In the genomic region with DNA sequence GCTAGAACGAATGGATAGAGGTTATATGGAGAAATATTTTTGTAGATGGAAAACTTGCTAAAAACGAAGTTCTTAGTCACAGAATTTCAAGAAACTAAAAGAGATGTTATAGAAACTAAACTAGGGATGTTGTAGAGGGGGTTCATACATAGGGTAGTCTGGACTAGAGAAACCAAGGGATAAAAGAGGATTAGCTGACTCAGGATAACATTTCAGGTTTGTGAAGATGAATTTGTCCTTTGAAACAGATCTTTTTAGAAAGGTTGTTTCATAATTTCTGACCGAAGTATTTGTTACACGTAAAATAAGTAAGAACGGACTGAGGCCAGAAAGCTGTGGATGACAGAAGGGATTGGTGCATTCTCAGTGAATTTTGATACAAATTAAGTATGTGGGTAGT, we compare ENCODE assay signal across 18 cellular contexts. TPM values are rescaled to one million over a fixed set of nuclear protein-coding genes. Genes with fewer than 3 reads are reported as not detected.
DNase-seq lines count a peak whose midpoint lies in the region; ATAC-seq and TF ChIP-seq lines count a peak whose summit lies in the region.
"Had no signal": no experiment of that assay in that cellular context is flagged by ENCODE, and none has a peak within 500 bp of the region (broad histone marks: within the 10 kb centered on the region; RNA-seq: fewer than 3 reads in every experiment).

No MANE protein-coding gene starts in this region.

- ATAC-seq in CD4-positive, CD25-positive, alpha-beta regulatory T cell (ENCODE audit: low read depth in 2 of 2) = no peak
- no peak for ATAC-seq in DND-41 (ENCODE audit: insufficient read depth, low read depth)
- no peak for ATAC-seq in activated naive CD8-positive, alpha-beta T cell treated with anti-CD3 and anti-CD28 coated beads, Interleukin-2, amount 50 U/mL, for 24 hours

- peaks cover 76% of the 10 kb centered on the region for H3K4me1 ChIP-seq in CD4-positive, CD25-positive, alpha-beta regulatory T cell (ENCODE audit: control insufficient read depth, insufficient read depth, low read length, poor library complexity, severe bottlenecking)
- peaks cover 56% of the 10 kb centered on the region for H3K4me1 ChIP-seq in DND-41 (ENCODE audit: insufficient read depth, low read length)
- peaks cover 9 to 27% of the 10 kb centered on the region in 2 donors for H3K4me1 ChIP-seq in uterus

- H3K36me3 Mint-ChIP-seq in CD4-positive, CD25-positive, alpha-beta regulatory T cell = peaks cover 22% of the 10 kb centered on the region
- peaks cover 49% of the 10 kb centered on the region for H3K36me3 Mint-ChIP-seq in activated naive CD8-positive, alpha-beta T cell treated with anti-CD3 and anti-CD28 coated beads, Interleukin-2, amount 50 U/mL, for 24 hours (ENCODE audit: low read depth)
- H3K36me3 Mint-ChIP-seq in mesothelial cell of epicardium = peaks cover 19% of the 10 kb centered on the region

- H3K27ac Mint-ChIP-seq in CD4-positive, CD25-positive, alpha-beta regulatory T cell = peak overlapping the region in 1 of 3 donors; percentile 62
- H3K27ac Mint-ChIP-seq in activated naive CD8-positive, alpha-beta T cell treated with anti-CD3 and anti-CD28 coated beads, Interleukin-2, amount 50 U/mL, for 24 hours = peak overlapping the region; percentile 41
- peak overlapping the region; percentile 78 for H3K27ac Mint-ChIP-seq in mesothelial cell of epicardium

- H3K79me2 ChIP-seq in DND-41 (ENCODE audit: insufficient read depth, low read length) = peaks cover 100% of the 10 kb centered on the region

- H3K4me2 ChIP-seq in DND-41 (ENCODE audit: insufficient read depth, low read length) = peak overlapping the region; percentile 39

- peaks cover 99% of the 10 kb centered on the region for H4K20me1 ChIP-seq in DND-41 (ENCODE audit: insufficient read depth, low read length)

- H3K4me3 ChIP-seq in CD4-positive, CD25-positive, alpha-beta regulatory T cell (ENCODE audit: low read depth, low read length) = peak overlapping the region; percentile 47
- no peak overlapping the region for H3K4me3 ChIP-seq in DND-41 (ENCODE audit: low read depth in 1 of 2, low read length in 2 of 2)
- H3K4me3 ChIP-seq in uterus = no peak overlapping the region
- H3K4me3 ChIP-seq: skin epidermis, vagina had no signal

- H3K36me3 ChIP-seq in CD4-positive, CD25-positive, alpha-beta regulatory T cell (ENCODE audit: control insufficient read depth, insufficient read depth, low read length) = peaks cover 31% of the 10 kb centered on the region
- H3K36me3 ChIP-seq in DND-41 (ENCODE audit: insufficient read depth, low read length) (peaks cover 92% of the 10 kb centered on the region), uterus (no peaks in the 10 kb centered on the region)
- H3K36me3 ChIP-seq: vagina had no signal

- H3K9me3 ChIP-seq in CD4-positive, CD25-positive, alpha-beta regulatory T cell (ENCODE audit: control insufficient read depth in 2 of 2, low read length in 2 of 2) = no peaks in the 10 kb centered on the region
- H3K9me3 ChIP-seq in DND-41 (ENCODE audit: insufficient read depth, low read length, severe bottlenecking) (no peaks in the 10 kb centered on the region), uterus (no peaks in the 10 kb centered on the region)
- H3K9me3 ChIP-seq: vagina had no signal

- H3K27me3 ChIP-seq in CD4-positive, CD25-positive, alpha-beta regulatory T cell (ENCODE audit: control insufficient read depth, insufficient read depth, low read length) = no peaks in the 10 kb centered on the region
- no peaks in the 10 kb centered on the region for H3K27me3 ChIP-seq in DND-41 (ENCODE audit: insufficient read depth, low read length, poor library complexity)
- no peaks in the 10 kb centered on the region for H3K27me3 ChIP-seq in uterus
- H3K27me3 ChIP-seq: vagina had no signal

- no peak overlapping the region for H2AFZ ChIP-seq in DND-41 (ENCODE audit: low read depth, low read length)

- H3K4me1 Mint-ChIP-seq in CD4-positive, CD25-positive, alpha-beta regulatory T cell = peaks cover 31 to 70% (median 44%) of the 10 kb centered on the region in 4 donors
- H3K4me1 Mint-ChIP-seq in activated naive CD8-positive, alpha-beta T cell treated with anti-CD3 and anti-CD28 coated beads, Interleukin-2, amount 50 U/mL, for 24 hours = peaks cover 61% of the 10 kb centered on the region
- H3K4me1 Mint-ChIP-seq in mesothelial cell of epicardium = peaks cover 44% of the 10 kb centered on the region

- TF ChIP-seq CTCF in DND-41 (IDR thresholded peaks at IDR 0.05; ENCODE audit: borderline replicate concordance, extremely low read depth, low read length, poor library complexity, severe bottlenecking) (no peak), mesothelial cell of epicardium (IDR thresholded peaks at IDR 0.05; ENCODE audit: unreplicated experiment) (no peak), uterus (IDR thresholded peaks at IDR 0.05) (no peak)

- intact Hi-C loops in uterus (cut with DNase I; ENCODE audit: low total_unique reads) = no loop called here

- H3K9me3 Mint-ChIP-seq in CD4-positive, CD25-positive, alpha-beta regulatory T cell = peaks cover 0 to 2% (median 0%) of the 10 kb centered on the region in 7 donors
- H3K9me3 Mint-ChIP-seq in activated naive CD8-positive, alpha-beta T cell treated with anti-CD3 and anti-CD28 coated beads, Interleukin-2, amount 50 U/mL, for 24 hours = no peaks in the 10 kb centered on the region
- no peaks in the 10 kb centered on the region for H3K9me3 Mint-ChIP-seq in mesothelial cell of epicardium

- H3K27ac ChIP-seq in CD4-positive, CD25-positive, alpha-beta regulatory T cell (ENCODE audit: insufficient read depth, low read length, poor library complexity, severe bottlenecking) = no peak overlapping the region
- H3K27ac ChIP-seq in DND-41 (ENCODE audit: low read length) (no peak overlapping the region), uterus (no peak overlapping the region)
- H3K27ac ChIP-seq: vagina, VCaP had no signal

- H3K4me3 Mint-ChIP-seq in CD4-positive, CD25-positive, alpha-beta regulatory T cell = peak overlapping the region in 3 of 4 donors; percentile 62 to 71 (median 71)
- H3K4me3 Mint-ChIP-seq in activated naive CD8-positive, alpha-beta T cell treated with anti-CD3 and anti-CD28 coated beads, Interleukin-2, amount 50 U/mL, for 24 hours = peak overlapping the region; percentile 6
- peak overlapping the region; percentile 30 for H3K4me3 Mint-ChIP-seq in mesothelial cell of epicardium

- no peak for DNase-seq in CD4-positive, CD25-positive, alpha-beta regulatory T cell
- DNase-seq in DND-41 (no peak), mesothelial cell of epicardium (ENCODE audit: low spot score in 2 of 2, unreplicated experiment in 2 of 2) (no peak), uterus (no peak), DMS153 treated with DMSO at 0.1 percent for 48 hours (lab: John Stamatoyannopoulos, UW; ENCODE audit: unreplicated experiment) (no peak), SKM-1 treated with dmso at 0.1 percent for 144 hours (lab: John Stamatoyannopoulos, UW; ENCODE audit: unreplicated experiment) (no peak)
- DNase-seq in activated naive CD8-positive, alpha-beta T cell treated with anti-CD3 and anti-CD28 coated beads, Interleukin-2, amount 50 U/mL, for 24 hours = no peak
- DNase-seq: activated CD8-positive, alpha-beta memory T cell treated with anti-CD3 and anti-CD28 coated beads, Interleukin-2, amount 50 U/mL, for 4 hours; amygdala; head of caudate nucleus; kidney; NCI-H187 treated with DMSO at 0.1 percent for 48 hours; NCI-H510A treated with DMSO at 0.1 percent for 48 hours; OCI-M1; stimulated activated naive CD4-positive, alpha-beta T cell had no signal

- H3K9ac ChIP-seq in DND-41 (ENCODE audit: low read depth, low read length) = no peak overlapping the region

- TF ChIP-seq POLR2A in uterus (IDR thresholded peaks at IDR 0.05) = no peak

- H3K27me3 Mint-ChIP-seq in CD4-positive, CD25-positive, alpha-beta regulatory T cell = no peaks in the 10 kb centered on the region
- no peaks in the 10 kb centered on the region for H3K27me3 Mint-ChIP-seq in activated naive CD8-positive, alpha-beta T cell treated with anti-CD3 and anti-CD28 coated beads, Interleukin-2, amount 50 U/mL, for 24 hours
- H3K27me3 Mint-ChIP-seq in mesothelial cell of epicardium (ENCODE audit: low read depth) = no peaks in the 10 kb centered on the region

RNA-seq across cellular contexts. Expression of a gene that starts 13.6 kb away (rescaled TPM):
- total RNA-seq in CD4-positive, CD25-positive, alpha-beta regulatory T cell = 81.9 TPM
- 100 to 1,000 TPM; 107 to 145 (median 132) TPM for polyA plus RNA-seq in CD4-positive, CD25-positive, alpha-beta regulatory T cell
- total RNA-seq in mesothelial cell of epicardium (130 to 144 TPM (median 137 TPM) in 3 replicates), uterus (10 to 100 TPM; 24.4 to 83.7 (median 58.6) TPM)

Comparison
In these comparisons a context has a peak if more than half of its experiments do, and no peak if none do; other contexts are left out.
1. H3K4me3 Mint-ChIP-seq: peak in every context shown above with its lines; median percentile 71 in CD4-positive, CD25-positive, alpha-beta regulatory T cell; 30 in mesothelial cell of epicardium; 6 in activated naive CD8-positive, alpha-beta T cell treated with anti-CD3 and anti-CD28 coated beads, Interleukin-2, amount 50 U/mL, for 24 hours.